ENCODE assay signal across 8 cellular contexts in the genomic region with DNA sequence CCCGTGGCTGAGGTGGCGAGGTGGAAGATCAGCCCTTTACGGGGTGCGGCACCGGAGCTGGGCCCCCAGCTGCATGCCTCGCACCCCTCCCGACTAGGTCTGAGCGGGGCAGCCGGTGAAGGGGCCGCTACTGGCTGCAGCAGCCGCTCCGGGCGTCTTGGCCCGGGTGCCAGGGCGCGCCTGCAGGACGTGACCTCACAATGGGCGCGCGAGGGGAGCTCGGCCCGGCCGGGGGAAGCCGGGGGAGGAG. TPM values are rescaled to one million over a fixed set of nuclear protein-coding genes. Genes with fewer than 3 reads are reported as not detected.
DNase-seq lines count a peak whose midpoint lies in the region; ATAC-seq and TF ChIP-seq lines count a peak whose summit lies in the region.

No MANE protein-coding gene starts in this region.

- DNase-seq in stimulated activated naive CD8-positive, alpha-beta T cell treated with anti-CD3 and anti-CD28 coated beads, Interleukin-15, Interleukin-2, amounts not matched to agents 100 U/mL and 50 U/mL, for 24 hours = no peak
- DNase-seq in NCI-H774 (lab: John Stamatoyannopoulos, UW) (peak; percentile 63), dermis blood vessel endothelial cell (peak; percentile 79), natural killer cell (no peak), NCI-H1105 (lab: John Stamatoyannopoulos, UW) (no peak), NCI-H1694 treated with DMSO at 0.1 percent for 48 hours (lab: John Stamatoyannopoulos, UW) (no peak)

- H3K27me3 Mint-ChIP-seq in stimulated activated naive CD8-positive, alpha-beta T cell treated with anti-CD3 and anti-CD28 coated beads, Interleukin-15, Interleukin-2, amounts not matched to agents 100 ng/mL and 50 ng/mL, for 24 hours = no peaks in the 10 kb centered on the region
- H3K27me3 Mint-ChIP-seq in natural killer cell (ENCODE audit: low read depth in 2 of 2) = no peaks in the 10 kb centered on the region

- H3K9me3 Mint-ChIP-seq in stimulated activated naive CD8-positive, alpha-beta T cell treated with anti-CD3 and anti-CD28 coated beads, Interleukin-15, Interleukin-2, amounts not matched to agents 100 ng/mL and 50 ng/mL, for 24 hours = no peaks in the 10 kb centered on the region
- no peaks in the 10 kb centered on the region for H3K9me3 Mint-ChIP-seq in natural killer cell

- no peak for TF ChIP-seq CTCF in natural killer cell (IDR thresholded peaks at IDR 0.05)

- H3K36me3 Mint-ChIP-seq in stimulated activated naive CD8-positive, alpha-beta T cell treated with anti-CD3 and anti-CD28 coated beads, Interleukin-15, Interleukin-2, amounts not matched to agents 100 ng/mL and 50 ng/mL, for 24 hours (ENCODE audit: low read depth) = peaks cover 32% of the 10 kb centered on the region
- no peaks in the 10 kb centered on the region for H3K36me3 Mint-ChIP-seq in natural killer cell

- H3K27ac Mint-ChIP-seq in stimulated activated naive CD8-positive, alpha-beta T cell treated with anti-CD3 and anti-CD28 coated beads, Interleukin-15, Interleukin-2, amounts not matched to agents 100 ng/mL and 50 ng/mL, for 24 hours = peak overlapping the region; percentile 90
- H3K27ac Mint-ChIP-seq in natural killer cell = peak overlapping the region; percentile 80 to 89

- peak overlapping the region; percentile 98 for H3K4me3 Mint-ChIP-seq in stimulated activated naive CD8-positive, alpha-beta T cell treated with anti-CD3 and anti-CD28 coated beads, Interleukin-15, Interleukin-2, amounts not matched to agents 100 ng/mL and 50 ng/mL, for 24 hours
- peak overlapping the region; percentile 93 for H3K4me3 Mint-ChIP-seq in natural killer cell

- peaks cover 74% of the 10 kb centered on the region for H3K4me1 Mint-ChIP-seq in stimulated activated naive CD8-positive, alpha-beta T cell treated with anti-CD3 and anti-CD28 coated beads, Interleukin-15, Interleukin-2, amounts not matched to agents 100 ng/mL and 50 ng/mL, for 24 hours (ENCODE audit: low read depth)
- H3K4me1 Mint-ChIP-seq in natural killer cell = peaks cover 39 to 50% of the 10 kb centered on the region in 2 donors

- intact Hi-C loops in natural killer cell (cut with micrococcal nuclease) = loop anchor here (1.0 kb wide), 1 partner anchor 153 kb away; a partner anchor contains a TSS

- ATAC-seq in stimulated activated naive CD8-positive, alpha-beta T cell treated with anti-CD3 and anti-CD28 coated beads, Interleukin-15, Interleukin-2, amounts not matched to agents 100 U/mL and 50 U/mL, for 24 hours = no peak
- ATAC-seq in natural killer cell (no peak), GM18861 (IDR thresholded peaks at IDR 0.05; ENCODE audit: unreplicated experiment) (no peak)

RNA-seq across cellular contexts. Expression of a gene that starts 0.4 kb away (rescaled TPM):
- total RNA-seq in dermis blood vessel endothelial cell = 34.8 and 35.4 TPM in 2 replicates
- total RNA-seq in natural killer cell = 10 to 100 TPM; 36.1 to 48.0 (median 47.0) TPM

RNA-seq across cellular contexts. Expression of a gene that starts 0.7 kb away (rescaled TPM):
- total RNA-seq in dermis blood vessel endothelial cell (24.7 and 26.5 TPM in 2 replicates), natural killer cell (10 to 100 TPM; 22.2 to 32.0 (median 24.9) TPM)

RNA-seq across cellular contexts. Expression of a gene that starts 33.1 kb away (rescaled TPM):
- 5.6 and 7.5 TPM in 2 replicates for total RNA-seq in dermis blood vessel endothelial cell
- 1 to 10 TPM; 8.1 to 9.4 (median 9.1) TPM for total RNA-seq in natural killer cell

RNA-seq across cellular contexts. Expression of a gene that starts 39.4 kb away (rescaled TPM):
- total RNA-seq in dermis blood vessel endothelial cell (2.6 and 3.2 TPM in 2 replicates), natural killer cell (10 to 100 TPM in 1 of 3 donors, 1 to 10 TPM in 2; 4.0 to 37.4 (median 9.0) TPM)

Comparison
In these comparisons a context has a peak if more than half of its experiments do, and no peak if none do; other contexts are left out.
1. DNase-seq: peak in NCI-H774 (single experiment) and dermis blood vessel endothelial cell (single experiment); none in stimulated activated naive CD8-positive, alpha-beta T cell treated with anti-CD3 and anti-CD28 coated beads, Interleukin-15, Interleukin-2, amounts not matched to agents 100 U/mL and 50 U/mL, for 24 hours (single experiment), natural killer cell (single experiment), NCI-H1105 (single experiment) and NCI-H1694 treated with DMSO at 0.1 percent for 48 hours (single experiment).